ENCODE assay signal across 34 cellular contexts in genomic region chr2:88334418-88334817, GRCh38.
"Had no signal": no experiment of that assay in that cellular context is flagged by ENCODE, and none has a peak within 500 bp of the region (broad histone marks: within the 10 kb centered on the region; RNA-seq: fewer than 3 reads in every experiment).

No MANE protein-coding gene starts in this region.

- H3K9me3 ChIP-seq: MG63 had no signal

- H3K36me3 ChIP-seq: MG63 had no signal

- H3K4me3 ChIP-seq: MG63 had no signal

- DNase-seq: Karpas-422, Kasumi-1, MG63, MM.1S, MV-4-11, NCI-H1048, NCI-H1092, NCI-H1092 treated with DMSO at 0.1 percent for 48 hours, NCI-H1105, NCI-H1105 treated with DMSO at 0.1 percent for 48 hours, NCI-H1417, NCI-H1417 treated with DMSO at 0.1 percent for 48 hours, NCI-H1436, NCI-H1436 treated with DMSO at 0.1 percent for 48 hours, NCI-H146, NCI-H1694, NCI-H1694 treated with DMSO at 0.1 percent for 48 hours, NCI-H187, NCI-H187 treated with DMSO at 0.1 percent for 48 hours, NCI-H1930, NCI-H2029, NCI-H2029 treated with DMSO at 0.1 percent for 48 hours, NCI-H2081, NCI-H2081 treated with DMSO at 0.1 percent for 48 hours, NCI-H2107, NCI-H2171, NCI-H2171 treated with DMSO at 0.1 percent for 48 hours, NCI-H2227 treated with DMSO at 0.1 percent for 48 hours, NCI-H226, NCI-H345, NCI-H446, NCI-H446 treated with DMSO at 0.1 percent for 48 hours, NCI-H510A, NCI-H510A treated with DMSO at 0.1 percent for 48 hours had no signal
